In the genomic region with DNA sequence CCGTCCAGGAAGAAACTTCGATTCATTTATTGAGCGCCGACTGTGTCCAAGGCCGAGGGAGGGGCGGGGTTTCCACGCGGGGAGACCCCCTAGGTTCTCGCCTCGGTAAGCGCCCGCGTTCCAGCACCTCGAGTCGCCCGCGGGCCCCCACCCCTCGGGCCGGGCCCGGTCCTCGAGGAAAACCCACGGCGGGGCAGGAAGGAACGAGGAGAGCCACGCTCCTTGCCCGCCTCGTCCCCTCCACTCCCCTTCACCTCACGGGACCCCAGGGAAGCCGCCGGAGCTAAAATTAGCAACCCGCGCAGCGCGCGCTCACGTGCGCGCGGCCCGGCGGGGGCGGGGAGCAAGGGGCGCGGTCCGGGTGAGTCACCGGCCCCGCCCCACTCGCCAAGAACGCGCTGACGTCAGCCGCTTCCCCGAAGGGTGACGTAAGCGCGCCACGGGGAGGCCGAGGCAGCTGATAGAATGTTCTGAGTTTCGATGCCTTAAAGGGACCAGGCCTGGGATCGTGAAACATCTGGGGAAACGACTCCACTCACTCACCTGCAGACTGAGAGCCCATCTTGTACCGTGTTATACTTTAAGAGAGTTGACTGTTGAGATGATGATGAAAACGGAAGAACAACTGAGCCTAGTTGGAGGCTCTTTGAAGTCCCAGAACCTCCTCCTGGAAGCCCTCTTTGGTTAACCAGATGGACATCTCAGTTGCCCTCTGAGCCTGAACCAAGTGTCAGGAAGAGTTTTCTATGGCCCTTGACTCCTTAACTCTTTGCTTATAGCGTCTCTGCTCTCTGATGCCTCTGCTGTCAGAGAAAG, we compare ENCODE assay signal across 8 cellular contexts. TPM values are rescaled to one million over a fixed set of nuclear protein-coding genes. Genes with fewer than 3 reads are reported as not detected.
DNase-seq lines count a peak whose midpoint lies in the region; ATAC-seq and TF ChIP-seq lines count a peak whose summit lies in the region.

No MANE protein-coding gene starts in this region.

- H2AK5ac ChIP-seq in IMR-90 (ENCODE audit: low read depth, low read length) = peak overlapping the region; percentile 95

- H3K27ac ChIP-seq in IMR-90 (ENCODE audit: insufficient read depth, low read length) (peak overlapping the region; percentile 73), PC-3 (ENCODE audit: low read length) (peak overlapping the region; percentile 66)

- TF ChIP-seq CTCF in IMR-90 (conservative IDR thresholded peaks at IDR 0.05; ENCODE audit: low read depth, low read length) = 0 out of 2 replicates have a peak, but pooled peaks have one; percentile 3
- TF ChIP-seq CTCF in PC-3 (conservative IDR thresholded peaks at IDR 0.05; ENCODE audit: low read depth, low read length) = peak; percentile 35; the same call in 1 of the 2 replicates

- H3K36me3 ChIP-seq in IMR-90 (ENCODE audit: control insufficient read depth, insufficient read depth, low read length) (no peaks in the 10 kb centered on the region), PC-3 (ENCODE audit: low read depth, low read length) (no peaks in the 10 kb centered on the region), mucosa of stomach (ENCODE audit: control insufficient read depth, insufficient read depth, low read length) (no peaks in the 10 kb centered on the region)

- peak overlapping the region; percentile 91 for H3K4ac ChIP-seq in IMR-90 (ENCODE audit: low read depth, low read length)

- H3K79me1 ChIP-seq in IMR-90 (ENCODE audit: low read depth in 1 of 2, low read length in 2 of 2) = peaks cover 0 to 7% of the 10 kb centered on the region in 2 experiments; a peak in 1 of 4 replicates

- DNase-seq in DMS53 (lab: John Stamatoyannopoulos, UW) (peak; percentile 99), IMR-90 (peak; percentile 93), PC-3 (peak; percentile 99)
- DNase-seq in activated T-cell treated with anti-CD3 and anti-CD28 coated beads, Interleukin-2, amount 50 U/mL, for 4 hours = peak; percentile 90
- peak; percentile 92 for DNase-seq in stimulated activated CD8-positive, alpha-beta memory T cell treated with anti-CD3 and anti-CD28 coated beads, Interleukin-4, amount 100 ng/mL, for 48 hours

- H3K9me2 ChIP-seq in PC-3 (replicated peaks; ENCODE audit: low read length) = no peaks in the 10 kb centered on the region

- peak overlapping the region; percentile 89 for H4K5ac ChIP-seq in IMR-90 (ENCODE audit: low read depth, low read length)

- H2BK120ac ChIP-seq in IMR-90 (ENCODE audit: low read depth, low read length) = peak overlapping the region; percentile 97

- H3K18ac ChIP-seq in IMR-90 (ENCODE audit: low read depth, low read length) = peak overlapping the region; percentile 95

- peak overlapping the region; percentile 95 for H3K14ac ChIP-seq in IMR-90 (replicated peaks; ENCODE audit: low read depth, low read length)

- no peaks in the 10 kb centered on the region; the same call in 1 of the 2 replicates for H3K9me3 ChIP-seq in IMR-90 (ENCODE audit: control insufficient read depth, insufficient read depth, low read length)
- no peaks in the 10 kb centered on the region for H3K9me3 ChIP-seq in PC-3 (ENCODE audit: low read length)
- no peaks in the 10 kb centered on the region for H3K9me3 ChIP-seq in mucosa of stomach (ENCODE audit: control insufficient read depth, low read length)

- H3K9me1 ChIP-seq in IMR-90 (ENCODE audit: insufficient read depth, low read length) = peaks cover 9% of the 10 kb centered on the region

- ATAC-seq in GM21576 (IDR thresholded peaks at IDR 0.05; ENCODE audit: unreplicated experiment) (peak; percentile 94), IMR-90 (ENCODE audit: low read depth) (peak; percentile 87), PC-3 (peak; percentile 69), esophagus mucosa (peak; percentile 97)
- ATAC-seq in activated T-cell treated with anti-CD3 and anti-CD28 coated beads, Interleukin-2, amount 50 U/mL, for 4 hours = peak; percentile 92 to 93

- H3K79me2 ChIP-seq in PC-3 (ENCODE audit: low read length) = no peaks in the 10 kb centered on the region

- CTCF ChIA-PET in IMR-90 (lab: Yijun Ruan, JAX) (interaction anchor here (0.5 kb wide), 1 partner anchor 22 kb away, joined by 4 read pairs; no protein-coding TSS in a partner anchor), PC-3 (lab: Charles Lee) (interaction anchor here (0.6 to 1.1 kb wide), 6 partner anchors 20 to 191 kb away, joined by 3 to 9 read pairs (median 3); no protein-coding TSS in a partner anchor)

- dilution Hi-C loops in IMR-90 (cut with HindIII; ENCODE audit: low sequenced_read_pairs, unreplicated experiment) = no loop called here

- TF ChIP-seq POLR2A in IMR-90 (IDR thresholded peaks at IDR 0.05; ENCODE audit: low read depth, low read length) = peak; percentile 63; the same call in 1 of the 2 replicates

- H3K4me1 ChIP-seq in IMR-90 (ENCODE audit: control insufficient read depth, insufficient read depth, low read length) (peaks cover 9% of the 10 kb centered on the region), PC-3 (ENCODE audit: insufficient read depth, low read length) (peaks cover 37% of the 10 kb centered on the region), mucosa of stomach (ENCODE audit: control insufficient read depth, insufficient read depth, low read length) (peaks cover 11% of the 10 kb centered on the region)

- POLR2A ChIA-PET in IMR-90 (lab: Charles Lee; ENCODE audit: unreplicated experiment) (no interaction called here), PC-3 (lab: Charles Lee; ENCODE audit: unreplicated experiment) (interaction anchor here (0.5 to 1.8 kb wide), 5 partner anchors 30 to 88 kb away, joined by 3 to 14 read pairs (median 7); a partner anchor contains a TSS)

- intact Hi-C loops in IMR-90 (cut with micrococcal nuclease) = loop anchor here (1.0 to 5.0 kb wide), 3 partner anchors 37 to 82 kb away; no protein-coding TSS in a partner anchor
- intact Hi-C loops in PC-3 (cut with micrococcal nuclease) = loop anchor here (1.0 to 2.0 kb wide), 4 partner anchors 37 to 82 kb away; a partner anchor contains a TSS

- H3F3A ChIP-seq in PC-3 (ENCODE audit: low read length, unreplicated experiment) = no peaks in the 10 kb centered on the region

- H4K20me1 ChIP-seq in IMR-90 (ENCODE audit: insufficient read depth, low read length) (no peaks in the 10 kb centered on the region), PC-3 (ENCODE audit: low read length) (no peaks in the 10 kb centered on the region)

- H3K9me3 Mint-ChIP-seq in activated T-cell treated with anti-CD3 and anti-CD28 coated beads, Interleukin-2, amount 50 U/mL, for 4 hours = peaks cover 4% of the 10 kb centered on the region

- H2BK15ac ChIP-seq in IMR-90 (ENCODE audit: low read depth, low read length) = peak overlapping the region; percentile 100

- 0% methylated on average over 14 of the region's 64 CpGs; no CpG with 5 or more reads in 1 of the 2 experiments for WGBS in IMR-90 (ENCODE audit: extremely low coverage in 2 of 2, insufficient read length in 1 of 2), 2 experiments

- TF ChIP-seq RAD21 in IMR-90 (IDR thresholded peaks at IDR 0.05; ENCODE audit: low read length) = peak; percentile 8; the same call in 1 of the 2 replicates

- H2AFZ ChIP-seq in IMR-90 (replicated peaks; ENCODE audit: low read length, poor library complexity) (peak overlapping the region; percentile 93), PC-3 (ENCODE audit: low read length) (peak overlapping the region; percentile 58)

- H3K23ac ChIP-seq in IMR-90 (ENCODE audit: low read depth, low read length) = peak overlapping the region; percentile 77

- BruUV-seq in IMR-90 (replicated peaks; lab: Mats Ljungman, UMichigan) (TSS peak; percentile 88), PC-3 (replicated peaks; lab: Mats Ljungman, UMichigan) (no TSS peak)

- H3K36me3 Mint-ChIP-seq in activated T-cell treated with anti-CD3 and anti-CD28 coated beads, Interleukin-2, amount 50 U/mL, for 4 hours (ENCODE audit: insufficient read depth) = no peaks in the 10 kb centered on the region

- peak overlapping the region; percentile 87 for H2AK9ac ChIP-seq in IMR-90 (replicated peaks; ENCODE audit: low read depth, low read length, poor library complexity)

- peaks cover 9% of the 10 kb centered on the region for H3K27me3 Mint-ChIP-seq in activated T-cell treated with anti-CD3 and anti-CD28 coated beads, Interleukin-2, amount 50 U/mL, for 4 hours (ENCODE audit: low read depth)

- peak overlapping the region; percentile 81 for H3K56ac ChIP-seq in IMR-90 (ENCODE audit: extremely low read depth, insufficient read depth, low read length)

- in situ Hi-C loops in IMR-90 (cut with MboI; ENCODE audit: low sequenced_read_pairs) = no loop called here

- H3K4me2 ChIP-seq in IMR-90 (ENCODE audit: low read depth, low read length) = peak overlapping the region; percentile 75
- H3K4me2 ChIP-seq in PC-3 (ENCODE audit: low read length) = peak overlapping the region; percentile 91

- H4K91ac ChIP-seq in IMR-90 (ENCODE audit: insufficient read depth, low read depth, low read length) = peak overlapping the region; percentile 98

- H3K4me3 ChIP-seq in IMR-90 (ENCODE audit: insufficient read depth, low read depth, low read length) = peak overlapping the region; percentile 56
- peak overlapping the region; percentile 76 for H3K4me3 ChIP-seq in PC-3 (ENCODE audit: low read length)
- peak overlapping the region; percentile 83 for H3K4me3 ChIP-seq in mucosa of stomach (ENCODE audit: low read length)

- H3K9ac ChIP-seq in IMR-90 (ENCODE audit: low read depth, low read length) = peak overlapping the region; percentile 69
- peak overlapping the region; percentile 88 for H3K9ac ChIP-seq in PC-3 (ENCODE audit: low read length)
- peak overlapping the region; percentile 98 for H3K9ac ChIP-seq in mucosa of stomach (ENCODE audit: low read length)

- peaks cover 10% of the 10 kb centered on the region for H3K4me1 Mint-ChIP-seq in activated T-cell treated with anti-CD3 and anti-CD28 coated beads, Interleukin-2, amount 50 U/mL, for 4 hours (ENCODE audit: low read depth)

- peak overlapping the region; percentile 91 for H2BK20ac ChIP-seq in IMR-90 (ENCODE audit: low read depth, low read length)

- H3K4me3 Mint-ChIP-seq in activated T-cell treated with anti-CD3 and anti-CD28 coated beads, Interleukin-2, amount 50 U/mL, for 4 hours = peak overlapping the region; percentile 80

- H3K27me3 ChIP-seq in IMR-90 (ENCODE audit: control insufficient read depth, insufficient read depth, low read length) (no peaks in the 10 kb centered on the region), PC-3 (ENCODE audit: low read length) (no peaks in the 10 kb centered on the region), mucosa of stomach (ENCODE audit: control insufficient read depth, insufficient read depth, low read length) (no peaks in the 10 kb centered on the region)

- peak overlapping the region; percentile 95 to 100 for H4K8ac ChIP-seq in IMR-90 (ENCODE audit: low read depth in 2 of 2, low read length in 2 of 2)

- H2BK5ac ChIP-seq in IMR-90 (ENCODE audit: low read depth, low read length, poor library complexity, severe bottlenecking) = peak overlapping the region; percentile 73

TF ChIP-seq in IMR-90, 13 proteins besides CTCF, POLR2A, EP300 and RAD21 (continues in another document):
- no peak for TF ChIP-seq RCOR1 (IDR thresholded peaks at IDR 0.05; ENCODE audit: insufficient replicate concordance, low read length)

RNA-seq across cellular contexts. Expression of a gene that starts 49.7 kb away (rescaled TPM):
- total RNA-seq in IMR-90 (2012; rRNA removed) = 9.9 and 15.0 TPM in 2 replicates
- 12.3 and 17.9 TPM in 2 replicates for polyA plus RNA-seq in IMR-90 (2012; rRNA removed)
- polyA plus RNA-seq in IMR-90 (2012; cell fraction: cytosol; rRNA removed) = 13.7 and 26.0 TPM in 2 replicates
- polyA plus RNA-seq in IMR-90 (2012; cell fraction: nucleus; rRNA removed; ENCODE audit: low replicate concordance) = 98.0 and 356 TPM in 2 replicates
- total RNA-seq in PC-3 (2014; rRNA removed) = 275 and 335 TPM in 2 replicates
- total RNA-seq in activated T-cell treated with anti-CD3 and anti-CD28 coated beads, Interleukin-2, amount 50 U/mL, for 4 hours = 10 to 100 TPM; 14.8 to 27.2 (median 16.8) TPM
- 2.7 TPM for total RNA-seq in esophagus mucosa

Comparison
In these comparisons a context has a peak if more than half of its experiments do, and no peak if none do; other contexts are left out.
1. Peak in every context shown above with its lines: DNase-seq, ATAC-seq, H3K4me3 ChIP-seq and H3K27ac ChIP-seq.